Comparison of ENCODE assay signal across 1 cellular context in the genomic region with DNA sequence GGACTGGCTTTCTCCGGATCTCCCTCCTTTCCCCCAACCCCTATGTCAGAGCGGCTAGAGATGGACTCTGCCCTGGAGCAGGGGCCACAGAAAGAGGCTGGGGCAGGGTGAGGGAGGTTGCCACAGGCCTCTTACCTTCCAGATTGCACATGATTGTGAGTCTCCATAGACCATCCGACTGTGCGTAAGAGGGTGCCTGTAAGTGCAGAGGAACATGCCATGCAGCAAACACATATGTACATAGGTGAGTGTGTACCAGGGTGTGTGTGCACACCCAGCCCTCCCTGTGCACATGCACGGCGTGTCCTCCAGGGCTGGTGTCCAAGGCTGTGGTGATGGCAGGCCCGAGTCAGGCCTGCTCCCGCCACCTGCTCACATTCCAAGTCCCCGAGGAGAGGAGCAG.
TF ChIP-seq lines count a peak whose summit lies in the region.

No MANE protein-coding gene starts in this region.

TF ChIP-seq in HepG2, 621 proteins besides CTCF, POLR2A, EP300 and RAD21 (continued from another document and continues in another):
- TF ChIP-seq, protein P1, sequence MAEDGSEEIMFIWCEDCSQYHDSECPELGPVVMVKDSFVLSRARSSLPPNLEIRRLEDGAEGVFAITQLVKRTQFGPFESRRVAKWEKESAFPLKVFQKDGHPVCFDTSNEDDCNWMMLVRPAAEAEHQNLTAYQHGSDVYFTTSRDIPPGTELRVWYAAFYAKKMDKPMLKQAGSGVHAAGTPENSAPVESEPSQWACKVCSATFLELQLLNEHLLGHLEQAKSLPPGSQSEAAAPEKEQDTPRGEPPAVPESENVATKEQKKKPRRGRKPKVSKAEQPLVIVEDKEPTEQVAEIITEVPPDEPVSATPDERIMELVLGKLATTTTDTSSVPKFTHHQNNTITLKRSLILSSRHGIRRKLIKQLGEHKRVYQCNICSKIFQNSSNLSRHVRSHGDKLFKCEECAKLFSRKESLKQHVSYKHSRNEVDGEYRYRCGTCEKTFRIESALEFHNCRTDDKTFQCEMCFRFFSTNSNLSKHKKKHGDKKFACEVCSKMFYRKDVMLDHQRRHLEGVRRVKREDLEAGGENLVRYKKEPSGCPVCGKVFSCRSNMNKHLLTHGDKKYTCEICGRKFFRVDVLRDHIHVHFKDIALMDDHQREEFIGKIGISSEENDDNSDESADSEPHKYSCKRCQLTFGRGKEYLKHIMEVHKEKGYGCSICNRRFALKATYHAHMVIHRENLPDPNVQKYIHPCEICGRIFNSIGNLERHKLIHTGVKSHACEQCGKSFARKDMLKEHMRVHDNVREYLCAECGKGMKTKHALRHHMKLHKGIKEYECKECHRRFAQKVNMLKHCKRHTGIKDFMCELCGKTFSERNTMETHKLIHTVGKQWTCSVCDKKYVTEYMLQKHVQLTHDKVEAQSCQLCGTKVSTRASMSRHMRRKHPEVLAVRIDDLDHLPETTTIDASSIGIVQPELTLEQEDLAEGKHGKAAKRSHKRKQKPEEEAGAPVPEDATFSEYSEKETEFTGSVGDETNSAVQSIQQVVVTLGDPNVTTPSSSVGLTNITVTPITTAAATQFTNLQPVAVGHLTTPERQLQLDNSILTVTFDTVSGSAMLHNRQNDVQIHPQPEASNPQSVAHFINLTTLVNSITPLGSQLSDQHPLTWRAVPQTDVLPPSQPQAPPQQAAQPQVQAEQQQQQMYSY (CRISPR knock-in tag; IDR thresholded peaks at IDR 0.05), result no peak
- no peak for TF ChIP-seq JARID2 (CRISPR knock-in tag; IDR thresholded peaks at IDR 0.05; ENCODE audit: insufficient replicate concordance)
- TF ChIP-seq ELF4 (CRISPR knock-in tag; IDR thresholded peaks at IDR 0.05; ENCODE audit: borderline replicate concordance), result no peak
- TF ChIP-seq ZBTB3 (CRISPR knock-in tag; IDR thresholded peaks at IDR 0.05; ENCODE audit: borderline replicate concordance, low read depth), result no peak
- TF ChIP-seq, protein P2, sequence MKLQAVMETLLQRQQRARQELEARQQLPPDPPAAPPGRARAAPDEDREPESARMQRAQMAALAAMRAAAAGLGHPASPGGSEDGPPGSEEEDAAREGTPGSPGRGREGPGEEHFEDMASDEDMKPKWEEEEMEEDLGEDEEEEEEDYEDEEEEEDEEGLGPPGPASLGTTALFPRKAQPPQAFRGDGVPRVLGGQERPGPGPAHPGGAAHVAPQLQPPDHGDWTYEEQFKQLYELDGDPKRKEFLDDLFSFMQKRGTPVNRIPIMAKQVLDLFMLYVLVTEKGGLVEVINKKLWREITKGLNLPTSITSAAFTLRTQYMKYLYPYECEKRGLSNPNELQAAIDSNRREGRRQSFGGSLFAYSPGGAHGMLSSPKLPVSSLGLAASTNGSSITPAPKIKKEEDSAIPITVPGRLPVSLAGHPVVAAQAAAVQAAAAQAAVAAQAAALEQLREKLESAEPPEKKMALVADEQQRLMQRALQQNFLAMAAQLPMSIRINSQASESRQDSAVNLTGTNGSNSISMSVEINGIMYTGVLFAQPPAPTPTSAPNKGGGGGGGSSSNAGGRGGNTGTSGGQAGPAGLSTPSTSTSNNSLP (IDR thresholded peaks at IDR 0.05; ENCODE audit: low read depth, low read length), result no peak
- no peak for TF ChIP-seq ZBTB21 (CRISPR knock-in tag; IDR thresholded peaks at IDR 0.05)
- TF ChIP-seq RNF2 (conservative IDR thresholded peaks at IDR 0.05; ENCODE audit: low read depth), result no peak
- TF ChIP-seq, protein P3, sequence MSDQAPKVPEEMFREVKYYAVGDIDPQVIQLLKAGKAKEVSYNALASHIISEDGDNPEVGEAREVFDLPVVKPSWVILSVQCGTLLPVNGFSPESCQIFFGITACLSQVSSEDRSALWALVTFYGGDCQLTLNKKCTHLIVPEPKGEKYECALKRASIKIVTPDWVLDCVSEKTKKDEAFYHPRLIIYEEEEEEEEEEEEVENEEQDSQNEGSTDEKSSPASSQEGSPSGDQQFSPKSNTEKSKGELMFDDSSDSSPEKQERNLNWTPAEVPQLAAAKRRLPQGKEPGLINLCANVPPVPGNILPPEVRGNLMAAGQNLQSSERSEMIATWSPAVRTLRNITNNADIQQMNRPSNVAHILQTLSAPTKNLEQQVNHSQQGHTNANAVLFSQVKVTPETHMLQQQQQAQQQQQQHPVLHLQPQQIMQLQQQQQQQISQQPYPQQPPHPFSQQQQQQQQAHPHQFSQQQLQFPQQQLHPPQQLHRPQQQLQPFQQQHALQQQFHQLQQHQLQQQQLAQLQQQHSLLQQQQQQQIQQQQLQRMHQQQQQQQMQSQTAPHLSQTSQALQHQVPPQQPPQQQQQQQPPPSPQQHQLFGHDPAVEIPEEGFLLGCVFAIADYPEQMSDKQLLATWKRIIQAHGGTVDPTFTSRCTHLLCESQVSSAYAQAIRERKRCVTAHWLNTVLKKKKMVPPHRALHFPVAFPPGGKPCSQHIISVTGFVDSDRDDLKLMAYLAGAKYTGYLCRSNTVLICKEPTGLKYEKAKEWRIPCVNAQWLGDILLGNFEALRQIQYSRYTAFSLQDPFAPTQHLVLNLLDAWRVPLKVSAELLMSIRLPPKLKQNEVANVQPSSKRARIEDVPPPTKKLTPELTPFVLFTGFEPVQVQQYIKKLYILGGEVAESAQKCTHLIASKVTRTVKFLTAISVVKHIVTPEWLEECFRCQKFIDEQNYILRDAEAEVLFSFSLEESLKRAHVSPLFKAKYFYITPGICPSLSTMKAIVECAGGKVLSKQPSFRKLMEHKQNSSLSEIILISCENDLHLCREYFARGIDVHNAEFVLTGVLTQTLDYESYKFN (CRISPR knock-in tag; conservative IDR thresholded peaks at IDR 0.05), result peak; percentile 91
- TF ChIP-seq ZNF777 (CRISPR knock-in tag; IDR thresholded peaks at IDR 0.05), result no peak
- no peak for TF ChIP-seq ZNF326 (CRISPR knock-in tag; IDR thresholded peaks at IDR 0.05; ENCODE audit: borderline replicate concordance)
- TF ChIP-seq, protein P4, sequence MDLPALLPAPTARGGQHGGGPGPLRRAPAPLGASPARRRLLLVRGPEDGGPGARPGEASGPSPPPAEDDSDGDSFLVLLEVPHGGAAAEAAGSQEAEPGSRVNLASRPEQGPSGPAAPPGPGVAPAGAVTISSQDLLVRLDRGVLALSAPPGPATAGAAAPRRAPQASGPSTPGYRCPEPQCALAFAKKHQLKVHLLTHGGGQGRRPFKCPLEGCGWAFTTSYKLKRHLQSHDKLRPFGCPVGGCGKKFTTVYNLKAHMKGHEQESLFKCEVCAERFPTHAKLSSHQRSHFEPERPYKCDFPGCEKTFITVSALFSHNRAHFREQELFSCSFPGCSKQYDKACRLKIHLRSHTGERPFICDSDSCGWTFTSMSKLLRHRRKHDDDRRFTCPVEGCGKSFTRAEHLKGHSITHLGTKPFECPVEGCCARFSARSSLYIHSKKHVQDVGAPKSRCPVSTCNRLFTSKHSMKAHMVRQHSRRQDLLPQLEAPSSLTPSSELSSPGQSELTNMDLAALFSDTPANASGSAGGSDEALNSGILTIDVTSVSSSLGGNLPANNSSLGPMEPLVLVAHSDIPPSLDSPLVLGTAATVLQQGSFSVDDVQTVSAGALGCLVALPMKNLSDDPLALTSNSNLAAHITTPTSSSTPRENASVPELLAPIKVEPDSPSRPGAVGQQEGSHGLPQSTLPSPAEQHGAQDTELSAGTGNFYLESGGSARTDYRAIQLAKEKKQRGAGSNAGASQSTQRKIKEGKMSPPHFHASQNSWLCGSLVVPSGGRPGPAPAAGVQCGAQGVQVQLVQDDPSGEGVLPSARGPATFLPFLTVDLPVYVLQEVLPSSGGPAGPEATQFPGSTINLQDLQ (CRISPR knock-in tag; IDR thresholded peaks at IDR 0.05), result no peak
- TF ChIP-seq ZNF263 (CRISPR knock-in tag; IDR thresholded peaks at IDR 0.05), result no peak; the same call in 1 of the 2 replicates
- no peak for TF ChIP-seq ZNF850 (CRISPR knock-in tag; conservative IDR thresholded peaks at IDR 0.05)
- TF ChIP-seq ZNF225 (CRISPR knock-in tag; IDR thresholded peaks at IDR 0.05), result no peak
- TF ChIP-seq ESRRA (CRISPR knock-in tag; IDR thresholded peaks at IDR 0.05; ENCODE audit: low read depth), result no peak; the same call in none of the 2 replicates
- TF ChIP-seq, protein P5, sequence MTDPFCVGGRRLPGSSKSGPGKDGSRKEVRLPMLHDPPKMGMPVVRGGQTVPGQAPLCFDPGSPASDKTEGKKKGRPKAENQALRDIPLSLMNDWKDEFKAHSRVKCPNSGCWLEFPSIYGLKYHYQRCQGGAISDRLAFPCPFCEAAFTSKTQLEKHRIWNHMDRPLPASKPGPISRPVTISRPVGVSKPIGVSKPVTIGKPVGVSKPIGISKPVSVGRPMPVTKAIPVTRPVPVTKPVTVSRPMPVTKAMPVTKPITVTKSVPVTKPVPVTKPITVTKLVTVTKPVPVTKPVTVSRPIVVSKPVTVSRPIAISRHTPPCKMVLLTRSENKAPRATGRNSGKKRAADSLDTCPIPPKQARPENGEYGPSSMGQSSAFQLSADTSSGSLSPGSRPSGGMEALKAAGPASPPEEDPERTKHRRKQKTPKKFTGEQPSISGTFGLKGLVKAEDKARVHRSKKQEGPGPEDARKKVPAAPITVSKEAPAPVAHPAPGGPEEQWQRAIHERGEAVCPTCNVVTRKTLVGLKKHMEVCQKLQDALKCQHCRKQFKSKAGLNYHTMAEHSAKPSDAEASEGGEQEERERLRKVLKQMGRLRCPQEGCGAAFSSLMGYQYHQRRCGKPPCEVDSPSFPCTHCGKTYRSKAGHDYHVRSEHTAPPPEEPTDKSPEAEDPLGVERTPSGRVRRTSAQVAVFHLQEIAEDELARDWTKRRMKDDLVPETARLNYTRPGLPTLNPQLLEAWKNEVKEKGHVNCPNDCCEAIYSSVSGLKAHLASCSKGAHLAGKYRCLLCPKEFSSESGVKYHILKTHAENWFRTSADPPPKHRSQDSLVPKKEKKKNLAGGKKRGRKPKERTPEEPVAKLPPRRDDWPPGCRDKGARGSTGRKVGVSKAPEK (CRISPR knock-in tag; IDR thresholded peaks at IDR 0.05; ENCODE audit: borderline replicate concordance), result no peak; the same call in 1 of the 2 replicates
- no peak for TF ChIP-seq ZNF629 (CRISPR knock-in tag; conservative IDR thresholded peaks at IDR 0.05)
- TF ChIP-seq NR2F1 (CRISPR knock-in tag; IDR thresholded peaks at IDR 0.05), result no peak
- TF ChIP-seq NFIB (CRISPR knock-in tag; IDR thresholded peaks at IDR 0.05; ENCODE audit: borderline replicate concordance), result no peak
- TF ChIP-seq PHB2 (IDR thresholded peaks at IDR 0.05; ENCODE audit: partially characterized antibody), result no peak
- TF ChIP-seq, protein P6, sequence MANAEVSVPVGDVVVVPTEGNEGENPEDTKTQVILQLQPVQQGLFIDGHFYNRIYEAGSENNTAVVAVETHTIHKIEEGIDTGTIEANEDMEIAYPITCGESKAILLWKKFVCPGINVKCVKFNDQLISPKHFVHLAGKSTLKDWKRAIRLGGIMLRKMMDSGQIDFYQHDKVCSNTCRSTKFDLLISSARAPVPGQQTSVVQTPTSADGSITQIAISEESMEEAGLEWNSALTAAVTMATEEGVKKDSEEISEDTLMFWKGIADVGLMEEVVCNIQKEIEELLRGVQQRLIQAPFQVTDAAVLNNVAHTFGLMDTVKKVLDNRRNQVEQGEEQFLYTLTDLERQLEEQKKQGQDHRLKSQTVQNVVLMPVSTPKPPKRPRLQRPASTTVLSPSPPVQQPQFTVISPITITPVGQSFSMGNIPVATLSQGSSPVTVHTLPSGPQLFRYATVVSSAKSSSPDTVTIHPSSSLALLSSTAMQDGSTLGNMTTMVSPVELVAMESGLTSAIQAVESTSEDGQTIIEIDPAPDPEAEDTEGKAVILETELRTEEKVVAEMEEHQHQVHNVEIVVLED (CRISPR knock-in tag; IDR thresholded peaks at IDR 0.05; ENCODE audit: borderline replicate concordance), result no peak
- no peak for TF ChIP-seq CBX2 (IDR thresholded peaks at IDR 0.05; ENCODE audit: low read depth, low read length)
- TF ChIP-seq CBX2 (CRISPR knock-in tag; IDR thresholded peaks at IDR 0.05; ENCODE audit: low read depth), result no peak
- TF ChIP-seq, protein P7, sequence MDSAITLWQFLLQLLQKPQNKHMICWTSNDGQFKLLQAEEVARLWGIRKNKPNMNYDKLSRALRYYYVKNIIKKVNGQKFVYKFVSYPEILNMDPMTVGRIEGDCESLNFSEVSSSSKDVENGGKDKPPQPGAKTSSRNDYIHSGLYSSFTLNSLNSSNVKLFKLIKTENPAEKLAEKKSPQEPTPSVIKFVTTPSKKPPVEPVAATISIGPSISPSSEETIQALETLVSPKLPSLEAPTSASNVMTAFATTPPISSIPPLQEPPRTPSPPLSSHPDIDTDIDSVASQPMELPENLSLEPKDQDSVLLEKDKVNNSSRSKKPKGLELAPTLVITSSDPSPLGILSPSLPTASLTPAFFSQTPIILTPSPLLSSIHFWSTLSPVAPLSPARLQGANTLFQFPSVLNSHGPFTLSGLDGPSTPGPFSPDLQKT (CRISPR knock-in tag; IDR thresholded peaks at IDR 0.05; ENCODE audit: borderline replicate concordance), result no peak
- TF ChIP-seq KLF11 (CRISPR knock-in tag; IDR thresholded peaks at IDR 0.05), result 0 out of 2 replicates have a peak, but pooled peaks have one; percentile 29
- no peak for TF ChIP-seq FIP1L1 (IDR thresholded peaks at IDR 0.05; ENCODE audit: borderline replicate concordance, insufficient read depth, low read depth, low read length)
- no peak for TF ChIP-seq MTF1 (CRISPR knock-in tag; IDR thresholded peaks at IDR 0.05)
- TF ChIP-seq, protein P8, sequence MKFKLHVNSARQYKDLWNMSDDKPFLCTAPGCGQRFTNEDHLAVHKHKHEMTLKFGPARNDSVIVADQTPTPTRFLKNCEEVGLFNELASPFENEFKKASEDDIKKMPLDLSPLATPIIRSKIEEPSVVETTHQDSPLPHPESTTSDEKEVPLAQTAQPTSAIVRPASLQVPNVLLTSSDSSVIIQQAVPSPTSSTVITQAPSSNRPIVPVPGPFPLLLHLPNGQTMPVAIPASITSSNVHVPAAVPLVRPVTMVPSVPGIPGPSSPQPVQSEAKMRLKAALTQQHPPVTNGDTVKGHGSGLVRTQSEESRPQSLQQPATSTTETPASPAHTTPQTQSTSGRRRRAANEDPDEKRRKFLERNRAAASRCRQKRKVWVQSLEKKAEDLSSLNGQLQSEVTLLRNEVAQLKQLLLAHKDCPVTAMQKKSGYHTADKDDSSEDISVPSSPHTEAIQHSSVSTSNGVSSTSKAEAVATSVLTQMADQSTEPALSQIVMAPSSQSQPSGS (CRISPR knock-in tag; IDR thresholded peaks at IDR 0.05), result peak; percentile 62; the same call in 1 of the 2 replicates
- no peak for TF ChIP-seq DNMT3B (CRISPR knock-in tag; conservative IDR thresholded peaks at IDR 0.05)
- TF ChIP-seq, protein P9, sequence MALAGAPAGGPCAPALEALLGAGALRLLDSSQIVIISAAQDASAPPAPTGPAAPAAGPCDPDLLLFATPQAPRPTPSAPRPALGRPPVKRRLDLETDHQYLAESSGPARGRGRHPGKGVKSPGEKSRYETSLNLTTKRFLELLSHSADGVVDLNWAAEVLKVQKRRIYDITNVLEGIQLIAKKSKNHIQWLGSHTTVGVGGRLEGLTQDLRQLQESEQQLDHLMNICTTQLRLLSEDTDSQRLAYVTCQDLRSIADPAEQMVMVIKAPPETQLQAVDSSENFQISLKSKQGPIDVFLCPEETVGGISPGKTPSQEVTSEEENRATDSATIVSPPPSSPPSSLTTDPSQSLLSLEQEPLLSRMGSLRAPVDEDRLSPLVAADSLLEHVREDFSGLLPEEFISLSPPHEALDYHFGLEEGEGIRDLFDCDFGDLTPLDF (CRISPR knock-in tag; IDR thresholded peaks at IDR 0.05), result no peak
- TF ChIP-seq ZSCAN25 (CRISPR knock-in tag; IDR thresholded peaks at IDR 0.05), result peak; percentile 35; the same call in 1 of the 2 replicates
- no peak for TF ChIP-seq ZNF354B (CRISPR knock-in tag; IDR thresholded peaks at IDR 0.05)
- no peak for TF ChIP-seq KLF9 (CRISPR knock-in tag; IDR thresholded peaks at IDR 0.05; ENCODE audit: low read depth)
- TF ChIP-seq ZNF761 (CRISPR knock-in tag; conservative IDR thresholded peaks at IDR 0.05), result 0 out of 2 replicates have a peak, but pooled peaks have one; percentile 29
- peak; percentile 39; the same call in 1 of the 2 replicates for TF ChIP-seq FOXA3 (CRISPR knock-in tag; IDR thresholded peaks at IDR 0.05)
- TF ChIP-seq ZFP1 (CRISPR knock-in tag; IDR thresholded peaks at IDR 0.05), result no peak
- no peak for TF ChIP-seq NCOA1 (CRISPR knock-in tag; IDR thresholded peaks at IDR 0.05)
- TF ChIP-seq FOSL2 (CRISPR knock-in tag; IDR thresholded peaks at IDR 0.05), result no peak
- TF ChIP-seq NFE2L1 (CRISPR knock-in tag; IDR thresholded peaks at IDR 0.05; ENCODE audit: borderline replicate concordance), result no peak
